Comparison of ENCODE assay signal across 9 cellular contexts in genomic region chr21:36700295-36700960, GRCh38. TPM values are rescaled to one million over a fixed set of nuclear protein-coding genes. Genes with fewer than 3 reads are reported as not detected.
A peak's percentile ranks its signal among the peaks of the same experiment; 100 is the strongest.
DNase-seq lines count a peak whose midpoint lies in the region; ATAC-seq and TF ChIP-seq lines count a peak whose summit lies in the region.
"Had no signal": no experiment of that assay in that cellular context is flagged by ENCODE, and none has a peak within 500 bp of the region (broad histone marks: within the 10 kb centered on the region; RNA-seq: fewer than 3 reads in every experiment).

No MANE protein-coding gene starts in this region.

- no peak for TF ChIP-seq EP300 in neural cell (conservative IDR thresholded peaks at IDR 0.05; ENCODE audit: poor library complexity, severe bottlenecking)

- no peaks in the 10 kb centered on the region for H3K9me2 ChIP-seq in neural cell (ENCODE audit: insufficient read depth, low read length)

- no peak overlapping the region for H4K91ac ChIP-seq in IMR-90 (ENCODE audit: insufficient read depth, low read depth, low read length)

- H3K4me1 ChIP-seq in IMR-90 (ENCODE audit: control insufficient read depth, insufficient read depth, low read length) (no peaks in the 10 kb centered on the region), mammary epithelial cell (ENCODE audit: insufficient read depth, low read length) (peaks cover 27% of the 10 kb centered on the region)

- no peak overlapping the region for H2BK15ac ChIP-seq in IMR-90 (ENCODE audit: low read depth, low read length)

- H4K5ac ChIP-seq in IMR-90 (ENCODE audit: low read depth, low read length) = no peak overlapping the region

- H3K9ac ChIP-seq in IMR-90 (ENCODE audit: low read depth, low read length) = peak overlapping the region; percentile 65
- no peak overlapping the region for H3K9ac ChIP-seq in mammary epithelial cell (ENCODE audit: insufficient read depth, low read length)
- no peak overlapping the region for H3K9ac ChIP-seq in neural cell (ENCODE audit: low read length)

- H3K27ac Mint-ChIP-seq in CD4-positive, alpha-beta T cell = no peak overlapping the region

- H3K9me3 ChIP-seq in CD4-positive, alpha-beta T cell (ENCODE audit: control insufficient read depth, low read length) = no peaks in the 10 kb centered on the region
- H3K9me3 ChIP-seq in IMR-90 (ENCODE audit: control insufficient read depth, insufficient read depth, low read length) (peaks cover 7% of the 10 kb centered on the region; the same call in 1 of the 2 replicates), mammary epithelial cell (replicated peaks; ENCODE audit: insufficient read depth, low read length) (no peaks in the 10 kb centered on the region), neural cell (ENCODE audit: low read length) (no peaks in the 10 kb centered on the region)

- no peak overlapping the region for H2AK9ac ChIP-seq in IMR-90 (replicated peaks; ENCODE audit: low read depth, low read length, poor library complexity)

- no peaks in the 10 kb centered on the region; the same call in 1 of the 2 replicates for H3K9me1 ChIP-seq in IMR-90 (ENCODE audit: insufficient read depth, low read length)

- peaks cover 71% of the 10 kb centered on the region for H3K27me3 Mint-ChIP-seq in CD4-positive, alpha-beta T cell

- H2BK120ac ChIP-seq in IMR-90 (ENCODE audit: low read depth, low read length) = peak overlapping the region; percentile 56; the same call in 1 of the 2 replicates

- H3K9me3 Mint-ChIP-seq in CD4-positive, alpha-beta T cell = no peaks in the 10 kb centered on the region

- TF ChIP-seq CTCF in CD4-positive, alpha-beta T cell (IDR thresholded peaks at IDR 0.05) = no peak
- TF ChIP-seq CTCF in IMR-90 (conservative IDR thresholded peaks at IDR 0.05; ENCODE audit: low read depth, low read length) (no peak), mammary epithelial cell (conservative IDR thresholded peaks at IDR 0.05 in 1 of 2, IDR thresholded peaks at IDR 0.05 in 1 of 2; ENCODE audit: extremely low read depth in 1 of 2, insufficient read depth in 1 of 2, low read depth in 1 of 2, low read length in 2 of 2) (no peak), neural cell (IDR thresholded peaks at IDR 0.05; ENCODE audit: poor library complexity, severe bottlenecking) (no peak)

- H3K4me3 Mint-ChIP-seq in CD4-positive, alpha-beta T cell = peak overlapping the region; percentile 38

- DNase-seq in CD4-positive, alpha-beta T cell = no peak
- no peak for DNase-seq in IMR-90
- DNase-seq in mammary epithelial cell = no peak
- no peak for DNase-seq in erythroblast (lab: John Stamatoyannopoulos, UW)
- no peak for DNase-seq in NCI-H1092 treated with DMSO at 0.1 percent for 48 hours (lab: John Stamatoyannopoulos, UW)
- DNase-seq in AG20443 (ENCODE audit: low spot score) = no peak
- no peak for DNase-seq in stimulated activated CD8-positive, alpha-beta memory T cell treated with anti-CD3 and anti-CD28 coated beads, Interleukin-4, amount 100 ng/mL, for 48 hours
- DNase-seq: NCI-H1436 had no signal

- no peaks in the 10 kb centered on the region for H3K36me3 ChIP-seq in IMR-90 (ENCODE audit: control insufficient read depth, insufficient read depth, low read length)
- no peaks in the 10 kb centered on the region for H3K36me3 ChIP-seq in mammary epithelial cell (ENCODE audit: insufficient read depth, low read length)
- H3K36me3 ChIP-seq in neural cell (ENCODE audit: insufficient read depth, low read length) = no peaks in the 10 kb centered on the region

- dilution Hi-C loops in IMR-90 (cut with HindIII; ENCODE audit: low sequenced_read_pairs, unreplicated experiment) (no loop called here), mammary epithelial cell (cut with HindIII; ENCODE audit: low sequenced_read_pairs) (no loop called here)

- CTCF ChIA-PET in CD4-positive, alpha-beta T cell (lab: Charles Lee) = no interaction called here
- CTCF ChIA-PET in IMR-90 (lab: Yijun Ruan, JAX) = no interaction called here
- CTCF ChIA-PET in mammary epithelial cell (lab: Charles Lee; ENCODE audit: low non-redundant PET) = no interaction called here

- H2AK5ac ChIP-seq in IMR-90 (ENCODE audit: low read depth, low read length) = no peak overlapping the region

- H2BK5ac ChIP-seq in IMR-90 (ENCODE audit: low read depth, low read length, poor library complexity, severe bottlenecking) = peak overlapping the region; percentile 76

- H3K56ac ChIP-seq in IMR-90 (ENCODE audit: extremely low read depth, insufficient read depth, low read length) = no peak overlapping the region

- no peaks in the 10 kb centered on the region for H3F3A ChIP-seq in neural cell (ENCODE audit: insufficient read depth, low read length, poor library complexity, severe bottlenecking)

- H3K23ac ChIP-seq in IMR-90 (ENCODE audit: low read depth, low read length) = peak overlapping the region; percentile 77; the same call in 1 of the 2 replicates

- H4K20me1 ChIP-seq in IMR-90 (ENCODE audit: insufficient read depth, low read length) (peaks cover 13% of the 10 kb centered on the region), mammary epithelial cell (ENCODE audit: insufficient read depth, low read length) (peaks cover 4% of the 10 kb centered on the region), neural cell (ENCODE audit: insufficient read depth) (no peaks in the 10 kb centered on the region)

- H2AFZ ChIP-seq in IMR-90 (replicated peaks; ENCODE audit: low read length, poor library complexity) = peak overlapping the region; percentile 27
- H2AFZ ChIP-seq in mammary epithelial cell (ENCODE audit: low read depth, low read length) = no peak overlapping the region
- no peak overlapping the region for H2AFZ ChIP-seq in neural cell (ENCODE audit: low read depth, low read length)

- H3K4ac ChIP-seq in IMR-90 (ENCODE audit: low read depth, low read length) = peak overlapping the region; percentile 68

- no peaks in the 10 kb centered on the region for H3K36me3 Mint-ChIP-seq in CD4-positive, alpha-beta T cell (ENCODE audit: low read depth)

- ATAC-seq in CD4-positive, alpha-beta T cell (ENCODE audit: poor library complexity) = no peak
- no peak for ATAC-seq in IMR-90 (ENCODE audit: low read depth)

- H3K27me3 ChIP-seq in CD4-positive, alpha-beta T cell (ENCODE audit: control insufficient read depth, insufficient read depth, low read length) = peaks cover 92% of the 10 kb centered on the region
- H3K27me3 ChIP-seq in IMR-90 (ENCODE audit: control insufficient read depth, insufficient read depth, low read length) = peaks cover 95% of the 10 kb centered on the region
- peaks cover 93% of the 10 kb centered on the region for H3K27me3 ChIP-seq in mammary epithelial cell (ENCODE audit: insufficient read depth, low read length)
- peaks cover 99% of the 10 kb centered on the region for H3K27me3 ChIP-seq in neural cell (ENCODE audit: insufficient read depth, low read depth, low read length)

- WGBS in IMR-90 (ENCODE audit: extremely low coverage in 2 of 2, insufficient read length in 1 of 2), 2 experiments = 7 to 100% methylated on average over 1 to 22 of the region's 30 CpGs
- WGBS in mammary epithelial cell (ENCODE audit: low coverage, missing lambda C conversion rate) = 12% methylated on average over 25 of the region's 30 CpGs

- peak overlapping the region; percentile 47; the same call in 1 of the 2 replicates for H3K18ac ChIP-seq in IMR-90 (ENCODE audit: low read depth, low read length)

- H3K79me2 ChIP-seq in mammary epithelial cell (ENCODE audit: insufficient read depth, low read length) = no peaks in the 10 kb centered on the region
- no peaks in the 10 kb centered on the region for H3K79me2 ChIP-seq in neural cell (replicated peaks; ENCODE audit: insufficient read depth, low read length)

- TF ChIP-seq RAD21 in IMR-90 (IDR thresholded peaks at IDR 0.05; ENCODE audit: low read length) (no peak), neural cell (conservative IDR thresholded peaks at IDR 0.05) (no peak)

- H3K14ac ChIP-seq in IMR-90 (replicated peaks; ENCODE audit: low read depth, low read length) = no peak overlapping the region; the same call in 1 of the 2 replicates

- H3K4me2 ChIP-seq in IMR-90 (ENCODE audit: low read depth, low read length) = peak overlapping the region; percentile 70
- H3K4me2 ChIP-seq in mammary epithelial cell (ENCODE audit: insufficient read depth, low read depth, low read length) = peak overlapping the region; percentile 12
- H3K4me2 ChIP-seq in neural cell (ENCODE audit: low read length) = no peak overlapping the region

- TF ChIP-seq POLR2A in IMR-90 (IDR thresholded peaks at IDR 0.05; ENCODE audit: low read depth, low read length) (no peak), erythroblast (IDR thresholded peaks at IDR 0.05; ENCODE audit: low read length) (no peak)

- H3K27ac ChIP-seq in CD4-positive, alpha-beta T cell (ENCODE audit: low read depth, low read length) = no peak overlapping the region
- peak overlapping the region; percentile 63; the same call in 1 of the 2 replicates for H3K27ac ChIP-seq in IMR-90 (ENCODE audit: insufficient read depth, low read length)
- no peak overlapping the region for H3K27ac ChIP-seq in mammary epithelial cell (ENCODE audit: insufficient read depth, low read depth, low read length)
- no peak overlapping the region for H3K27ac ChIP-seq in neural cell (ENCODE audit: low read length)

- no peak overlapping the region for H4K8ac ChIP-seq in IMR-90 (ENCODE audit: low read depth in 2 of 2, low read length in 2 of 2)

- no peaks in the 10 kb centered on the region for H3K79me1 ChIP-seq in IMR-90 (ENCODE audit: low read depth in 1 of 2, low read length in 2 of 2)

- intact Hi-C loops in CD4-positive, alpha-beta T cell (cut with DNase I, micrococcal nuclease) = no loop called here
- intact Hi-C loops in IMR-90 (cut with micrococcal nuclease) (loop anchor here (5.0 kb wide), 1 partner anchor 217 kb away; no protein-coding TSS in a partner anchor), mammary epithelial cell (cut with micrococcal nuclease) (loop anchor here (10.0 kb wide), 1 partner anchor 196 kb away; no protein-coding TSS in a partner anchor)

- peaks cover 35% of the 10 kb centered on the region for H3K4me1 Mint-ChIP-seq in CD4-positive, alpha-beta T cell (ENCODE audit: low read depth)

- no peak overlapping the region for H2BK20ac ChIP-seq in IMR-90 (ENCODE audit: low read depth, low read length)

- BruUV-seq in IMR-90 (replicated peaks; lab: Mats Ljungman, UMichigan) (no TSS peak), mammary epithelial cell (replicated peaks; lab: Mats Ljungman, UMichigan) (no TSS peak)

- POLR2A ChIA-PET in CD4-positive, alpha-beta T cell (lab: Charles Lee) = no interaction called here
- POLR2A ChIA-PET in IMR-90 (lab: Charles Lee; ENCODE audit: unreplicated experiment) = interaction anchor here (0.6 kb wide), 1 partner anchor 178 kb away, joined by 3 read pairs; no protein-coding TSS in a partner anchor

- in situ Hi-C loops in IMR-90 (cut with MboI; ENCODE audit: low sequenced_read_pairs) (no loop called here), mammary epithelial cell (cut with MboI; ENCODE audit: low sequenced_read_pairs in 2 of 2) (no loop called here)

- peak overlapping the region; percentile 57 for H3K4me3 ChIP-seq in IMR-90 (ENCODE audit: insufficient read depth, low read depth, low read length)
- no peak overlapping the region for H3K4me3 ChIP-seq in mammary epithelial cell (replicated peaks in 1 of 3; ENCODE audit: insufficient read depth in 1 of 3, low read depth in 2 of 3, low read length in 3 of 3)
- H3K4me3 ChIP-seq in neural cell (ENCODE audit: low read length) = no peak overlapping the region

RNA-seq across cellular contexts. Expression of gene SIM2, which starts 1.5 kb away (rescaled TPM):
- not detected for total RNA-seq in CD4-positive, alpha-beta T cell
- total RNA-seq in IMR-90 (2012; rRNA removed) (1.9 and 2.2 TPM in 2 replicates), mammary epithelial cell (under 1 TPM in 1 of 2 donors, not detected in 1; under 0.01 TPM)
- polyA plus RNA-seq in IMR-90 (2012; rRNA removed) (7.5 and 7.9 TPM in 2 replicates), mammary epithelial cell (not detected), neural cell (0.08 TPM in 1 of 2 replicates, not detected in the other)
- 7.5 and 8.7 TPM in 2 replicates for polyA plus RNA-seq in IMR-90 (2012; cell fraction: cytosol; rRNA removed)
- polyA plus RNA-seq in IMR-90 (2012; cell fraction: nucleus; rRNA removed; ENCODE audit: low replicate concordance) = 22.1 and 26.1 TPM in 2 replicates
- polyA minus RNA-seq in mammary epithelial cell (not detected), neural cell (not detected in 2 replicates)

Comparison
In these comparisons a context has a peak if more than half of its experiments do, and no peak if none do; other contexts are left out.
1. intact Hi-C loops: an anchor here in IMR-90 (5.0 kb wide) and mammary epithelial cell (10.0 kb wide); none called in CD4-positive, alpha-beta T cell.